In the genomic region with DNA sequence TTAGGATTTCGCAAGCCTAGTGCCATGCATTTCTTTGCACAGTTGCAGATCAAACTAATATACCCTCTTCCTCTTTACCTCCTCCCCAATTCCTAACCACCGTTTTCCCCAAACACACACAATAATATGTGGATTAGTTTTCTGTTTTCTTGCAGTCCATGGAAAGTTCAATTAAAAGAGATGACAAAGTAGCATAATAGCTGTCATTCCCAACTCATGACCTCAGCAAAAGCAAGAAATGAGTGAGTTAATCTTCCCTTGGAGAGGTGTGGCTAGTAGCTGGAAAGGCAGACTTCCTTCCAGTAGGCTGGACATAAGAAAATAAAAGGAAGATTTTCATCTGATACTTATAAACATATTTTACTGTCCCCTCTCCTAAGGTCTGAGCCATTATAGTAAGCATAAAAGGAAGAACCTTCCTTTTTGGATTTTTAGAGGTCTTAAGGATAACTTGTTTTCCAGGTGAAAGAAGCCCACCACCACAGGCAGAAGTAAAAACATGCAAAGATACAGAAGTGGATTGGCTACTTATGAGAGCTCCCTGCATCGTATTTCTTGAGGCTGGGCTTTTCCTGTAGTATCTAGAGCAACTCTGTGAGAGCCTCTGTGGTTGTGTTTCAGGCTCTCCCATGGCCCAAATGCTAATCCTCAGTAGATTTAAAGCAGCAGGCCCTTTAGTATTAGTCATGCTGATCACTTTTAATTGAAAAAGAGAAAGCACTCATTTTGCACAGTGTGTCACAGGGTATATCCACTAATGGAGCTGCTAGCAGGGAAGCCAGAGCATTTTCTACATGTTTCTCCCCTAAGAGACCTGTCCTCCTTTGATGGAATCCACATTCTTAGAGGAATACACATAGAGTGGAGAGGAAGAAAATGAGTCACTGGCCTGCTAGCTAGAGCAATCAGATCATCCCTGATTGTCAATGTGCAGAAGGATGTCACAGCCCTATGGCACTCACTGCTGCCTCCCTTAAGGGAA, we compare ENCODE assay signal across 15 cellular contexts.
DNase-seq lines count a peak whose midpoint lies in the region; ATAC-seq and TF ChIP-seq lines count a peak whose summit lies in the region.
"Had no signal": no experiment of that assay in that cellular context is flagged by ENCODE, and none has a peak within 500 bp of the region (broad histone marks: within the 10 kb centered on the region; RNA-seq: fewer than 3 reads in every experiment).

No MANE protein-coding gene starts in this region.

- peak overlapping the region; percentile 6; the same call in 1 of the 2 replicates for H3K27ac ChIP-seq in HUES64 (ENCODE audit: low read depth, low read length)
- H3K27ac ChIP-seq in mesodermal cell (ENCODE audit: low read depth, low read length, severe bottlenecking) = peak overlapping the region; percentile 97
- H3K27ac ChIP-seq: lower lobe of right lung, Peyer's patch had no signal

- 78% methylated on average over 3 of the region's 3 CpGs for WGBS in HUES64
- 11 to 83% methylated on average over 1 to 2 of the region's 3 CpGs for WGBS in mesodermal cell (ENCODE audit: insufficient coverage in 2 of 2), 2 experiments

- no peak for TF ChIP-seq CTCF in choroid plexus epithelial cell (conservative IDR thresholded peaks at IDR 0.05; ENCODE audit: low read depth, low read length)

- no peaks in the 10 kb centered on the region for H3K9me3 ChIP-seq in HUES64 (ENCODE audit: insufficient read depth, low read depth, low read length)
- no peaks in the 10 kb centered on the region for H3K9me3 ChIP-seq in mesodermal cell (ENCODE audit: control insufficient read depth, low read length)
- H3K9me3 ChIP-seq: lower lobe of right lung, Peyer's patch had no signal

- DNase-seq in AG08396 (ENCODE audit: low spot score) (peak; percentile 47), choroid plexus epithelial cell (ENCODE audit: low read depth) (peak; percentile 62), LoVo (ENCODE audit: low spot score) (no peak)
- DNase-seq: GDM1; head of caudate nucleus; lower lobe of right lung; NCI-H2227 treated with DMSO at 0.1 percent for 48 hours; Peyer's patch; posterior cingulate gyrus; stimulated activated CD4-positive, alpha-beta T cell treated with anti-CD3 and anti-CD28 coated beads, Interleukin-2, amount 100 ng/mL, for 48 hours had no signal

- no peak for ATAC-seq in GM19351 (IDR thresholded peaks at IDR 0.05; ENCODE audit: unreplicated experiment)
- no peak for ATAC-seq in GM18858 (IDR thresholded peaks at IDR 0.05; ENCODE audit: unreplicated experiment)
- ATAC-seq in HG02798 (IDR thresholded peaks at IDR 0.05; ENCODE audit: poor library complexity, unreplicated experiment) = no peak
- ATAC-seq: lower lobe of right lung had no signal

- H3K27me3 ChIP-seq in HUES64 (ENCODE audit: insufficient read depth, low read length) = no peaks in the 10 kb centered on the region
- H3K27me3 ChIP-seq: Peyer's patch had no signal

- H3K36me3 ChIP-seq in HUES64 (ENCODE audit: insufficient read depth, low read length) (no peaks in the 10 kb centered on the region), mesodermal cell (ENCODE audit: control insufficient read depth, insufficient read depth, low read length) (no peaks in the 10 kb centered on the region)
- H3K36me3 ChIP-seq: lower lobe of right lung, Peyer's patch had no signal

- H3K4me1 ChIP-seq in HUES64 (ENCODE audit: insufficient read depth, low read length) (peaks cover 22% of the 10 kb centered on the region; the same call in 1 of the 2 replicates), mesodermal cell (ENCODE audit: control insufficient read depth, insufficient read depth, low read length, poor library complexity, severe bottlenecking) (peaks cover 29% of the 10 kb centered on the region)
- H3K4me1 ChIP-seq: lower lobe of right lung, Peyer's patch had no signal

- H3K9ac ChIP-seq in HUES64 (ENCODE audit: low read depth, low read length) = no peak overlapping the region

- H3K4me3 ChIP-seq in HUES64 (ENCODE audit: low read length) (no peak overlapping the region), choroid plexus epithelial cell (ENCODE audit: low read depth, low read length) (no peak overlapping the region), mesodermal cell (ENCODE audit: extremely low read depth, insufficient read depth, low read length, poor library complexity, severe bottlenecking) (no peak overlapping the region)
- H3K4me3 ChIP-seq: lower lobe of right lung, Peyer's patch had no signal
